12 cellular contexts compared by ENCODE assay signal in the genomic region with DNA sequence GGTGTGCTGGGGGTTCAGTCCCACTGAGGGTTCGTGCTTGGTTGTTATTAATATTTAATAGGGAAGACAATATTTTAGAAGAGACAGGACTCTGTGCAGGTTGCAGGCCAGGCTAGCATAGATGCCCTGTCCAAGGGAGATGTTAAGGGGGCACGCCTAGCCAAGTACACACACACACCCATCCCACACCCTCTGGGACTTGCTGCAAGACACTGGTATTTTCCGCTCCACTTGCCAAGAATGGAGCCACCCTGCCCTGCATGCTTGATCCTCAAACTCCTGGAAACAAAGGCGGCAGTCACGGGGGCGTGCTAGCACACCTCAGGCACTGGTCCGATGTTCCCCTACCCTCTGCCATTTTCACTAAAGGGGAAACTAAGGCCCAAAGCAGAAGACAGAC.
DNase-seq lines count a peak whose midpoint lies in the region; ATAC-seq and TF ChIP-seq lines count a peak whose summit lies in the region.
"Had no signal": no experiment of that assay in that cellular context is flagged by ENCODE, and none has a peak within 500 bp of the region (broad histone marks: within the 10 kb centered on the region; RNA-seq: fewer than 3 reads in every experiment).

No MANE protein-coding gene starts in this region.

- H3K27ac ChIP-seq in RWPE1 (peak overlapping the region; percentile 29), heart left ventricle (peak overlapping the region in 5 of 12 donors; percentile 3 to 60 (median 24))

- no peaks in the 10 kb centered on the region for H3K9me3 ChIP-seq in heart left ventricle

- no peaks in the 10 kb centered on the region for H3K36me3 ChIP-seq in heart left ventricle

- WGBS in heart left ventricle, 4 donors = 47 to 60% (median 56%) methylated on average over 7 of the region's 7 CpGs

- no peak for TF ChIP-seq POLR2A in heart left ventricle (IDR thresholded peaks at IDR 0.05)

- DNase-seq in AG20443 (ENCODE audit: low spot score) = peak; percentile 42
- no peak for DNase-seq in RWPE1 (ENCODE audit: low spot score)
- DNase-seq in heart left ventricle = peak in 3 of 5 donors; percentile 40 to 80 (median 52)
- no peak for DNase-seq in osteocyte (ENCODE audit: extremely low spot score, unreplicated experiment)
- DNase-seq in HPDE6-E6E7 (ENCODE audit: extremely low spot score) = no peak
- DNase-seq in NK-92 (lab: John Stamatoyannopoulos, UW; ENCODE audit: unreplicated experiment) = no peak
- DNase-seq: activated gamma-delta T cell treated with Interleukin-2 at 50 U/mL for 16 hours, C1 segment of cervical spinal cord, NCI-H1694, OCI-M1 had no signal

- no peaks in the 10 kb centered on the region for H3K9me3 Mint-ChIP-seq in osteocyte (ENCODE audit: unreplicated experiment)

- H3K4me1 ChIP-seq in heart left ventricle = peaks cover 6 to 89% (median 45%) of the 10 kb centered on the region in 12 donors

- CTCF ChIA-PET in RWPE1 (lab: Yijun Ruan, JAX) = no interaction called here

- H3K27ac Mint-ChIP-seq in osteocyte (ENCODE audit: unreplicated experiment) = peak overlapping the region; percentile 11

- H3K27me3 ChIP-seq in heart left ventricle = no peaks in the 10 kb centered on the region

- TF ChIP-seq CTCF in RWPE1 (conservative IDR thresholded peaks at IDR 0.05; ENCODE audit: low read depth) = no peak
- TF ChIP-seq CTCF in heart left ventricle (IDR thresholded peaks at IDR 0.05) = no peak
- no peak for TF ChIP-seq CTCF in osteocyte (IDR thresholded peaks at IDR 0.05)

- H3K4me1 Mint-ChIP-seq in osteocyte (ENCODE audit: unreplicated experiment) = peaks cover 46% of the 10 kb centered on the region

- intact Hi-C loops in heart left ventricle (cut with DNase I) = loop anchor here in 1 of 10 donors (10.0 kb wide), 1 partner anchor 56 kb away; no protein-coding TSS in a partner anchor

- H3K27me3 Mint-ChIP-seq in osteocyte (ENCODE audit: unreplicated experiment) = no peaks in the 10 kb centered on the region

- H3K4me3 Mint-ChIP-seq in osteocyte (ENCODE audit: unreplicated experiment) = no peak overlapping the region

- POLR2A ChIA-PET in RWPE1 (lab: Yijun Ruan, JAX; ENCODE audit: low non-redundant PET) = no interaction called here

- ATAC-seq in heart left ventricle = peak; percentile 43 to 87 (median 66)
- no peak for ATAC-seq in GM21515 (IDR thresholded peaks at IDR 0.05; ENCODE audit: unreplicated experiment)
- no peak for ATAC-seq in HG03378 (IDR thresholded peaks at IDR 0.05; ENCODE audit: unreplicated experiment)

- H3K36me3 Mint-ChIP-seq in osteocyte (ENCODE audit: unreplicated experiment) = peaks cover 2% of the 10 kb centered on the region

- H3K4me3 ChIP-seq in heart left ventricle = no peak overlapping the region

Comparison
In these comparisons a context has a peak if more than half of its experiments do, and no peak if none do; other contexts are left out.
1. DNase-seq: peak in AG20443 (single experiment) and heart left ventricle (3 of 5); none in RWPE1 (single experiment), osteocyte (single experiment), HPDE6-E6E7 (single experiment) and NK-92 (single experiment).
2. ATAC-seq: peak in heart left ventricle (4 of 4); none in GM21515 (single experiment) and HG03378 (single experiment).